In genomic region chr14:90816686-90817436, GRCh38 we compare ENCODE assay signal across 8 cellular contexts. TPM values are rescaled to one million over a fixed set of nuclear protein-coding genes. Genes with fewer than 3 reads are reported as not detected.
DNase-seq lines count a peak whose midpoint lies in the region.
"Had no signal": no experiment of that assay in that cellular context is flagged by ENCODE, and none has a peak within 500 bp of the region (broad histone marks: within the 10 kb centered on the region; RNA-seq: fewer than 3 reads in every experiment).

No MANE protein-coding gene starts in this region.

- H3K9ac ChIP-seq in HUES48 (ENCODE audit: low read depth, low read length) (no peak overlapping the region), iPS-15b (ENCODE audit: low read depth, low read length) (no peak overlapping the region), skeletal muscle tissue (ENCODE audit: low read depth in 1 of 3, low read length in 3 of 3) (peak overlapping the region in 2 of 3 donors; percentile 41 to 51)

- no peaks in the 10 kb centered on the region for H3K9me3 ChIP-seq in HUES48 (ENCODE audit: control insufficient read depth, insufficient read depth, low read length)
- H3K9me3 ChIP-seq in iPS-15b (ENCODE audit: control insufficient read depth, insufficient read depth, low read length) = no peaks in the 10 kb centered on the region
- no peaks in the 10 kb centered on the region for H3K9me3 ChIP-seq in skeletal muscle tissue (ENCODE audit: control insufficient read depth in 3 of 3, low read length in 3 of 3)

- no peak overlapping the region for H3K27ac Mint-ChIP-seq in activated naive CD8-positive, alpha-beta T cell

- H3K4me1 ChIP-seq in HUES48 (ENCODE audit: control insufficient read depth, insufficient read depth, low read length) (no peaks in the 10 kb centered on the region), iPS-15b (ENCODE audit: control insufficient read depth, insufficient read depth, low read length) (no peaks in the 10 kb centered on the region), skeletal muscle tissue (ENCODE audit: control insufficient read depth in 3 of 3, insufficient read depth in 3 of 3, low read length in 3 of 3) (peaks cover 17 to 27% (median 25%) of the 10 kb centered on the region in 3 donors)

- peaks cover 9% of the 10 kb centered on the region for H3K27me3 Mint-ChIP-seq in activated naive CD8-positive, alpha-beta T cell

- peak overlapping the region; percentile 72 for H3K4me3 Mint-ChIP-seq in activated naive CD8-positive, alpha-beta T cell

- no peaks in the 10 kb centered on the region for H3K36me3 Mint-ChIP-seq in activated naive CD8-positive, alpha-beta T cell

- no peaks in the 10 kb centered on the region for H3K36me3 ChIP-seq in HUES48 (ENCODE audit: control insufficient read depth, insufficient read depth, low read length)
- no peaks in the 10 kb centered on the region for H3K36me3 ChIP-seq in iPS-15b (ENCODE audit: control insufficient read depth, insufficient read depth, low read length)
- no peaks in the 10 kb centered on the region for H3K36me3 ChIP-seq in skeletal muscle tissue (ENCODE audit: control insufficient read depth in 3 of 3, insufficient read depth in 3 of 3, low read length in 3 of 3)

- H3K4me1 Mint-ChIP-seq in activated naive CD8-positive, alpha-beta T cell (ENCODE audit: low read depth) = peaks cover 19% of the 10 kb centered on the region

- H3K27ac ChIP-seq in HUES48 (ENCODE audit: low read depth, low read length) = no peak overlapping the region
- H3K27ac ChIP-seq in skeletal muscle tissue (ENCODE audit: low read depth, low read length) = no peak overlapping the region

- H3K9me3 Mint-ChIP-seq in activated naive CD8-positive, alpha-beta T cell (ENCODE audit: low read depth) = no peaks in the 10 kb centered on the region

- DNase-seq in GOT3 (lab: John Stamatoyannopoulos, UW) = no peak
- DNase-seq in stimulated activated CD4-positive, alpha-beta T cell treated with anti-CD3 and anti-CD28 coated beads, Interleukin-1b, Interleukin-23, amount 100 ng/mL, for 48 hours = no peak
- DNase-seq in stimulated activated CD8-positive, alpha-beta memory T cell treated with anti-CD3 and anti-CD28 coated beads, Interleukin-4, amount 100 ng/mL, for 48 hours = no peak

- peak overlapping the region; percentile 39; the same call in 1 of the 2 replicates for H3K4me3 ChIP-seq in HUES48 (ENCODE audit: low read depth, low read length)
- H3K4me3 ChIP-seq in iPS-15b (ENCODE audit: low read depth, low read length) = peak overlapping the region; percentile 46
- H3K4me3 ChIP-seq in skeletal muscle tissue (ENCODE audit: low read length in 3 of 3) = no peak overlapping the region
- H3K4me3 ChIP-seq: GM12878 had no signal

- H3K27me3 ChIP-seq in HUES48 (ENCODE audit: control insufficient read depth, insufficient read depth, low read length) (peaks cover 12% of the 10 kb centered on the region; the same call in 1 of the 2 replicates), iPS-15b (ENCODE audit: control insufficient read depth, insufficient read depth, low read length) (peaks cover 22% of the 10 kb centered on the region), skeletal muscle tissue (ENCODE audit: control insufficient read depth in 3 of 3, insufficient read depth in 3 of 3, low read length in 3 of 3) (no peaks in the 10 kb centered on the region)

RNA-seq across cellular contexts. Expression of gene TTC7B, which starts 0.6 kb away (rescaled TPM):
- total RNA-seq in skeletal muscle tissue = 5.7 TPM

Comparison
In these comparisons a context has a peak if more than half of its experiments do, and no peak if none do; other contexts are left out.
1. H3K4me3 ChIP-seq: peak in HUES48 (single experiment) and iPS-15b (single experiment); none in skeletal muscle tissue (0 of 3).
2. H3K9ac ChIP-seq: peak in skeletal muscle tissue (2 of 3); none in HUES48 (single experiment) and iPS-15b (single experiment).